ENCODE assay signal across 1 cellular context in genomic region chr17:77011173-77012011, GRCh38.
TF ChIP-seq lines count a peak whose summit lies in the region.

No MANE protein-coding gene starts in this region.

TF ChIP-seq in K562, 482 proteins besides CTCF, POLR2A, EP300 and RAD21 (continued from another document):
- TF ChIP-seq DEAF1 (CRISPR knock-in tag; IDR thresholded peaks at IDR 0.05) (peak; percentile 33; the same call in 1 of the 2 replicates), PPARD (CRISPR knock-in tag; IDR thresholded peaks at IDR 0.05) (no peak), ZNF507 (tag; conservative IDR thresholded peaks at IDR 0.05) (peak; percentile 97)
